ENCODE assay signal across 11 cellular contexts in the genomic region with DNA sequence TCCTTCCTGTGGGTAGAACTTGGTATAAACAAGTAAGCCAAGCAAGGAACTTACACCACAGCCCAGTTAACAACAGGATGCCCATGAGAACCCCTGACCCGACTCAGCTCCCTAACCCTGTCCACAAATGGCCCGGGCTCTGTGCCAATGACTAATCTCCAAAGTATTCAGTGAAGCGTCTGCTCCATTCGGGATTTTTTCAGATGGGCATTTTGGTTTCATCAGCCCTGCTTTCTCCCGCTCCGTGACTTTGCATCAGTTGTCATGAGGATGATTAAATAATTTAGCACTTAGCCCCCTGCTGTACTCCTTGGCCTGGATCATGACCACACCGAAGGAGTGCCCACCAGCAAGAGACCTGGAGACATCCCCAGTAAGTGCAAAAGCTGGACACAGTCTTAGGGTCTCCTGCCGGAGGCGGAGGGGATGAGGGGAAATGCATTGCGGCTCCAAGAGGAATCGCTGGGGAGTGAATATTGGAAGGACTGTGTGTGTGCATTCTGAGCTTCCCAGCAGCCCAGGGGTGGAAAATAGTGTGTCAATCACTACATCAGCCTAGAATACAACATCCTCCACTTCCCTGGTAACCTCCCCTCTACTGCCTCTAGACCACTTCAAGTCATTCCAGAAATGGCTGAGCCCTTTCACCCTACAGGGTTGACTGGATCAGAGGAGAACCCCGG. TPM values are rescaled to one million over a fixed set of nuclear protein-coding genes. Genes with fewer than 3 reads are reported as not detected.
DNase-seq lines count a peak whose midpoint lies in the region; ATAC-seq and TF ChIP-seq lines count a peak whose summit lies in the region.
"Had no signal": no experiment of that assay in that cellular context is flagged by ENCODE, and none has a peak within 500 bp of the region (broad histone marks: within the 10 kb centered on the region; RNA-seq: fewer than 3 reads in every experiment).

No MANE protein-coding gene starts in this region.

- H3K27me3 Mint-ChIP-seq in activated T-helper 1 cell treated with anti-CD3 and anti-CD28 coated beads, Interleukin-12 subunit alpha, Interleukin-12 subunit beta, Interleukin-2, Interleukin-4 antibody, amounts not matched to agents 30 ng/mL and 10 ng/mL and 1 ng/mL, durations not matched to agents 14 hours and 24 hours and 36 hours (ENCODE audit: insufficient read depth) = peaks cover 5% of the 10 kb centered on the region

- DNase-seq in HCEC 1CT (peak; percentile 92), SK-MEL-5 (ENCODE audit: low read depth, low spot score) (peak; percentile 51), fibroblast of mammary gland (ENCODE audit: low read depth) (peak; percentile 90), skeletal muscle cell (ENCODE audit: low read depth) (peak; percentile 74)
- no peak for DNase-seq in activated T-helper 1 cell treated with anti-CD3 and anti-CD28 coated beads, Interleukin-12 subunit alpha, Interleukin-12 subunit beta, Interleukin-2, Interleukin-4 antibody, amounts not matched to agents 30 ng/mL and 10 ng/mL and 1 ng/mL, durations not matched to agents 14 hours and 24 hours and 36 hours (ENCODE audit: low spot score)
- DNase-seq: NCI-H1436, RPMI8226 had no signal

- H3K4me1 Mint-ChIP-seq in activated T-helper 1 cell treated with anti-CD3 and anti-CD28 coated beads, Interleukin-12 subunit alpha, Interleukin-12 subunit beta, Interleukin-2, Interleukin-4 antibody, amounts not matched to agents 30 ng/mL and 10 ng/mL and 1 ng/mL, durations not matched to agents 14 hours and 24 hours and 36 hours (ENCODE audit: low read depth) = no peaks in the 10 kb centered on the region

- intact Hi-C loops in activated T-helper 1 cell treated with anti-CD3 and anti-CD28 coated beads, Interleukin-12 subunit alpha, Interleukin-12 subunit beta, Interleukin-2, Interleukin-4 antibody, amounts not matched to agents 30 ng/mL and 10 ng/mL and 1 ng/mL, durations not matched to agents 14 hours and 24 hours and 36 hours (cut with micrococcal nuclease) = loop anchor here (5.0 kb wide), 1 partner anchor 376 kb away; no protein-coding TSS in a partner anchor

- H3K36me3 Mint-ChIP-seq in activated T-helper 1 cell treated with anti-CD3 and anti-CD28 coated beads, Interleukin-12 subunit alpha, Interleukin-12 subunit beta, Interleukin-2, Interleukin-4 antibody, amounts not matched to agents 30 ng/mL and 10 ng/mL and 1 ng/mL, durations not matched to agents 14 hours and 24 hours and 36 hours (ENCODE audit: low read depth) = no peaks in the 10 kb centered on the region
- H3K36me3 Mint-ChIP-seq: brain had no signal

- in situ Hi-C loops in SK-MEL-5 (cut with HindIII; ENCODE audit: low pct_unique_long_range_greater_than_20kb, low sequenced_read_pairs) = loop anchor here (25.0 kb wide), 1 partner anchor 301 kb away; no protein-coding TSS in a partner anchor

- no peak overlapping the region for H3K4me3 ChIP-seq in fibroblast of mammary gland (ENCODE audit: control insufficient read depth, low read depth, low read length)
- H3K4me3 ChIP-seq in skeletal muscle cell (ENCODE audit: low read depth, low read length) = no peak overlapping the region
- H3K4me3 ChIP-seq: prostate gland had no signal

- H3K4me3 Mint-ChIP-seq in activated T-helper 1 cell treated with anti-CD3 and anti-CD28 coated beads, Interleukin-12 subunit alpha, Interleukin-12 subunit beta, Interleukin-2, Interleukin-4 antibody, amounts not matched to agents 30 ng/mL and 10 ng/mL and 1 ng/mL, durations not matched to agents 14 hours and 24 hours and 36 hours = no peak overlapping the region
- H3K4me3 Mint-ChIP-seq: brain had no signal

- no peak for TF ChIP-seq CTCF in fibroblast of mammary gland (conservative IDR thresholded peaks at IDR 0.05; ENCODE audit: control insufficient read depth, insufficient read depth, low read depth, low read length)

- H3K9me3 Mint-ChIP-seq in activated T-helper 1 cell treated with anti-CD3 and anti-CD28 coated beads, Interleukin-12 subunit alpha, Interleukin-12 subunit beta, Interleukin-2, Interleukin-4 antibody, amounts not matched to agents 30 ng/mL and 10 ng/mL and 1 ng/mL, durations not matched to agents 14 hours and 24 hours and 36 hours = no peaks in the 10 kb centered on the region
- H3K9me3 Mint-ChIP-seq: brain had no signal

- no peak for ATAC-seq in HG02642 (IDR thresholded peaks at IDR 0.05; ENCODE audit: poor library complexity, unreplicated experiment)
- no peak for ATAC-seq in GM21825 (IDR thresholded peaks at IDR 0.05; ENCODE audit: unreplicated experiment)

- H3K27ac Mint-ChIP-seq in activated T-helper 1 cell treated with anti-CD3 and anti-CD28 coated beads, Interleukin-12 subunit alpha, Interleukin-12 subunit beta, Interleukin-2, Interleukin-4 antibody, amounts not matched to agents 30 ng/mL and 10 ng/mL and 1 ng/mL, durations not matched to agents 14 hours and 24 hours and 36 hours = no peak overlapping the region
- H3K27ac Mint-ChIP-seq: brain had no signal

RNA-seq across cellular contexts. Expression of gene DNAH5, which starts 41.4 kb away (rescaled TPM):
- total RNA-seq in SK-MEL-5 (2014; rRNA removed; shearing (Covaris generic)) = 0.11 and 0.43 TPM in 2 replicates
- polyA plus RNA-seq in SK-MEL-5 (2015; cell fraction: cytosol; rRNA removed) = 0.01 and 0.24 TPM in 2 replicates
- 0.39 TPM in 1 of 2 replicates, not detected in the other for polyA plus RNA-seq in SK-MEL-5 (2015; cell fraction: nucleus; rRNA removed)
- total RNA-seq in activated T-helper 1 cell treated with anti-CD3 and anti-CD28 coated beads, Interleukin-12 subunit alpha, Interleukin-12 subunit beta, Interleukin-2, Interleukin-4 antibody, amounts not matched to agents 30 ng/mL and 10 ng/mL and 1 ng/mL, durations not matched to agents 14 hours and 24 hours and 36 hours = not detected in 2 replicates
